Comparison of ENCODE assay signal across 30 cellular contexts in genomic region chr4:171517883-171518282, GRCh38.
"Had no signal": no experiment of that assay in that cellular context is flagged by ENCODE, and none has a peak within 500 bp of the region (broad histone marks: within the 10 kb centered on the region; RNA-seq: fewer than 3 reads in every experiment).

No MANE protein-coding gene starts in this region.

- ATAC-seq: naive thymus-derived CD8-positive, alpha-beta T cell; natural killer cell treated with Interleukin-12 subunit alpha and Interleukin-12 subunit beta and Interleukin-15 and Interleukin-18, amount 100 ng/mL, for 72 hours; psoas muscle; right cardiac atrium; right lobe of liver; stimulated activated effector memory CD8-positive, alpha-beta T cell treated with anti-CD3 and anti-CD28 coated beads, Interleukin-12 subunit alpha, Interleukin-12 subunit beta, amount 100 ng/mL, for 72 hours; stimulated activated naive B cell treated with anti-CD40 and anti-IgM and Interleukin-4, amounts not matched to agents 10 μg/mL and 1 μg/mL and 100 μg/mL, for 72 hours; stimulated activated naive CD8-positive, alpha-beta T cell treated with anti-CD3 and anti-CD28 coated beads, Interleukin-15, amount 100 ng/mL, for 72 hours; stimulated activated naive CD8-positive, alpha-beta T cell treated with anti-CD3 and anti-CD28 coated beads, Interleukin-15, Interleukin-2, amounts not matched to agents 100 U/mL and 50 U/mL, for 24 hours; upper lobe of right lung had no signal

- H3K36me3 ChIP-seq: ovary, right lobe of liver, sigmoid colon, suprapubic skin, tibial artery, transverse colon, upper lobe of right lung, uterus had no signal

- H3K27ac ChIP-seq: ovary, parathyroid adenoma, psoas muscle, right lobe of liver, sigmoid colon, suprapubic skin, testis, tibial artery, transverse colon, upper lobe of right lung, uterus had no signal

- H3K27me3 Mint-ChIP-seq: natural killer cell treated with Interleukin-12 subunit alpha and Interleukin-12 subunit beta and Interleukin-15 and Interleukin-18, amount 100 ng/mL, for 72 hours; progenitor cell of endocrine pancreas; stimulated activated naive B cell treated with anti-CD40 and anti-IgM and Interleukin-4, amounts not matched to agents 10 μg/mL and 1 μg/mL and 100 μg/mL, for 72 hours; stimulated activated naive CD8-positive, alpha-beta T cell treated with anti-CD3 and anti-CD28 coated beads, Interleukin-15, amount 100 ng/mL, for 72 hours; type B pancreatic cell had no signal

- H3K36me3 Mint-ChIP-seq: naive thymus-derived CD8-positive, alpha-beta T cell; stimulated activated effector memory CD8-positive, alpha-beta T cell treated with anti-CD3 and anti-CD28 coated beads, Interleukin-12 subunit alpha, Interleukin-12 subunit beta, amount 100 ng/mL, for 72 hours; stimulated activated naive B cell treated with anti-CD40 and anti-IgM and Interleukin-4, amounts not matched to agents 10 μg/mL and 1 μg/mL and 100 μg/mL, for 72 hours; type B pancreatic cell had no signal

- H3K4me1 ChIP-seq: parathyroid adenoma, psoas muscle, right lobe of liver, sigmoid colon, suprapubic skin, testis, tibial artery, transverse colon, upper lobe of right lung, uterus had no signal

- H3K27me3 ChIP-seq: ovary, right lobe of liver, sigmoid colon, suprapubic skin, testis, tibial artery, transverse colon, upper lobe of right lung, uterus had no signal

- H2AFZ ChIP-seq: parathyroid adenoma had no signal

- H3K79me2 ChIP-seq: parathyroid adenoma had no signal

- H3K9ac ChIP-seq: parathyroid adenoma had no signal

- H3K4me3 Mint-ChIP-seq: naive thymus-derived CD8-positive, alpha-beta T cell; natural killer cell treated with Interleukin-12 subunit alpha and Interleukin-12 subunit beta and Interleukin-15 and Interleukin-18, amount 100 ng/mL, for 72 hours; nephron progenitor cell; neural crest cell; stimulated activated effector memory CD8-positive, alpha-beta T cell treated with anti-CD3 and anti-CD28 coated beads, Interleukin-12 subunit alpha, Interleukin-12 subunit beta, amount 100 ng/mL, for 72 hours; stimulated activated naive B cell treated with anti-CD40 and anti-IgM and Interleukin-4, amounts not matched to agents 10 μg/mL and 1 μg/mL and 100 μg/mL, for 72 hours; stimulated activated naive CD8-positive, alpha-beta T cell treated with anti-CD3 and anti-CD28 coated beads, Interleukin-15, amount 100 ng/mL, for 72 hours; type B pancreatic cell had no signal

- H3K9me3 Mint-ChIP-seq: nephron progenitor cell, neural crest cell, type B pancreatic cell had no signal

- H3K4me3 ChIP-seq: ovary, psoas muscle, right lobe of liver, sigmoid colon, suprapubic skin, testis, tibial artery, transverse colon, upper lobe of right lung, uterus had no signal

- DNase-seq: naive thymus-derived CD8-positive, alpha-beta T cell; nephron progenitor cell; occipital lobe; ovary; posterior cingulate gyrus; psoas muscle; right cardiac atrium; right lobe of liver; sigmoid colon; small intestine; stimulated activated CD4-positive, alpha-beta T cell treated with anti-CD3 and anti-CD28 coated beads, Interleukin-15, amount 100 ng/mL, for 24 hours; stimulated activated CD4-positive, alpha-beta T cell treated with anti-CD3 and anti-CD28 coated beads, Interleukin-2, amount 100 ng/mL, for 24 hours; stimulated activated CD4-positive, alpha-beta T cell treated with anti-CD3 and anti-CD28 coated beads, Interleukin-2, amount 100 ng/mL, for 48 hours; stimulated activated CD4-positive, alpha-beta T cell treated with anti-CD3 and anti-CD28 coated beads, Interleukin-4, amount 100 ng/mL, for 24 hours; stimulated activated naive B cell treated with anti-CD40 and anti-IgM and Interleukin-4, amounts not matched to agents 10 μg/mL and 1 μg/mL and 100 μg/mL, for 72 hours; stimulated activated naive CD8-positive, alpha-beta T cell treated with anti-CD3 and anti-CD28 coated beads, Interleukin-15, amount 100 ng/mL, for 72 hours; stimulated activated naive CD8-positive, alpha-beta T cell treated with anti-CD3 and anti-CD28 coated beads, Interleukin-15, Interleukin-2, amounts not matched to agents 100 U/mL and 50 U/mL, for 24 hours; substantia nigra; testis; tibial artery; transverse colon; upper lobe of right lung; uterus had no signal

- H3K4me1 Mint-ChIP-seq: nephron progenitor cell; neural crest cell; stimulated activated effector memory CD8-positive, alpha-beta T cell treated with anti-CD3 and anti-CD28 coated beads, Interleukin-12 subunit alpha, Interleukin-12 subunit beta, amount 100 ng/mL, for 72 hours; stimulated activated naive CD8-positive, alpha-beta T cell treated with anti-CD3 and anti-CD28 coated beads, Interleukin-15, amount 100 ng/mL, for 72 hours had no signal

- H3K9me3 ChIP-seq: ovary, psoas muscle, right lobe of liver, testis, tibial artery, transverse colon, upper lobe of right lung, uterus had no signal

- FAIRE-seq: small intestine had no signal

- H3K27ac Mint-ChIP-seq: naive thymus-derived CD8-positive, alpha-beta T cell; natural killer cell treated with Interleukin-12 subunit alpha and Interleukin-12 subunit beta and Interleukin-15 and Interleukin-18, amount 100 ng/mL, for 72 hours; nephron progenitor cell; progenitor cell of endocrine pancreas; stimulated activated effector memory CD8-positive, alpha-beta T cell treated with anti-CD3 and anti-CD28 coated beads, Interleukin-12 subunit alpha, Interleukin-12 subunit beta, amount 100 ng/mL, for 72 hours; stimulated activated naive B cell treated with anti-CD40 and anti-IgM and Interleukin-4, amounts not matched to agents 10 μg/mL and 1 μg/mL and 100 μg/mL, for 72 hours; stimulated activated naive CD8-positive, alpha-beta T cell treated with anti-CD3 and anti-CD28 coated beads, Interleukin-15, amount 100 ng/mL, for 72 hours; type B pancreatic cell had no signal
